ENCODE assay signal across 1 cellular context in genomic region chr14:22689186-22689585, GRCh38.
TF ChIP-seq lines count a peak whose summit lies in the region.

No MANE protein-coding gene starts in this region.

TF ChIP-seq in IMR-90, 13 proteins besides CTCF, POLR2A, EP300 and RAD21:
- no peak for TF ChIP-seq RFX5 (IDR thresholded peaks at IDR 0.05; ENCODE audit: low read depth, low read length)
- peak; percentile 83 for TF ChIP-seq RCOR1 (IDR thresholded peaks at IDR 0.05; ENCODE audit: insufficient replicate concordance, low read length)
- TF ChIP-seq FOS (IDR thresholded peaks at IDR 0.05; ENCODE audit: low read depth, low read length): peak; percentile 63
- no peak for TF ChIP-seq MXI1 (IDR thresholded peaks at IDR 0.05; ENCODE audit: borderline replicate concordance, low read depth, low read length)
- peak; percentile 40; the same call in 1 of the 2 replicates for TF ChIP-seq MAFK (IDR thresholded peaks at IDR 0.05; ENCODE audit: low read depth, low read length)
- TF ChIP-seq CHD1 (IDR thresholded peaks at IDR 0.05; ENCODE audit: low read depth, low read length): no peak
- no peak for TF ChIP-seq SMC3 (IDR thresholded peaks at IDR 0.05; ENCODE audit: low read depth, low read length)
- peak; percentile 72 for TF ChIP-seq CEBPB (IDR thresholded peaks at IDR 0.05; ENCODE audit: low read depth, low read length)
- peak; percentile 73; the same call in 1 of the 2 replicates for TF ChIP-seq BHLHE40 (IDR thresholded peaks at IDR 0.05; ENCODE audit: low read depth, low read length)
